13 cellular contexts compared by ENCODE assay signal in genomic region chr3:153970047-153970446, GRCh38.
DNase-seq lines count a peak whose midpoint lies in the region; ATAC-seq and TF ChIP-seq lines count a peak whose summit lies in the region.
"Had no signal": no experiment of that assay in that cellular context is flagged by ENCODE, and none has a peak within 500 bp of the region (broad histone marks: within the 10 kb centered on the region; RNA-seq: fewer than 3 reads in every experiment).

No MANE protein-coding gene starts in this region.

- ATAC-seq in GM18858 (IDR thresholded peaks at IDR 0.05; ENCODE audit: unreplicated experiment) (peak; percentile 43), GM21390 (IDR thresholded peaks at IDR 0.05; ENCODE audit: unreplicated experiment) (peak; percentile 39), HG02870 (IDR thresholded peaks at IDR 0.05; ENCODE audit: unreplicated experiment) (peak; percentile 29), HG03575 (IDR thresholded peaks at IDR 0.05; ENCODE audit: extremely low read depth, insufficient number of reproducible peaks, low FRiP score, unreplicated experiment) (peak; percentile 27), heart right ventricle (no peak), omental fat pad (ENCODE audit: low FRiP score) (no peak)

- TF ChIP-seq CTCF in heart right ventricle (IDR thresholded peaks at IDR 0.05): no peak
- TF ChIP-seq CTCF in omental fat pad (IDR thresholded peaks at IDR 0.05): no peak
- no peak for TF ChIP-seq CTCF in prostate gland (IDR thresholded peaks at IDR 0.05)

- H3K9me3 ChIP-seq in heart right ventricle: no peaks in the 10 kb centered on the region
- H3K9me3 ChIP-seq in prostate gland: no peaks in the 10 kb centered on the region

- no peaks in the 10 kb centered on the region for H3K36me3 ChIP-seq in heart right ventricle
- no peaks in the 10 kb centered on the region for H3K36me3 ChIP-seq in prostate gland

- H3K27ac ChIP-seq in heart right ventricle (no peak overlapping the region), prostate gland (no peak overlapping the region)

- TF ChIP-seq POLR2A in prostate gland (IDR thresholded peaks at IDR 0.05): no peak

- no peak for DNase-seq in HEK293T (ENCODE audit: extremely low spot score)
- DNase-seq in heart right ventricle: no peak
- no peak for DNase-seq in omental fat pad (ENCODE audit: low spot score)
- DNase-seq in prostate gland (ENCODE audit: low spot score): no peak
- DNase-seq: activated CD4-positive, alpha-beta T cell treated with anti-CD3 and anti-CD28 coated beads, Interleukin-2, amount 50 U/mL, for 1 hour; DMS79 treated with DMSO at 0.1 percent for 48 hours; GOT3; NCI-H1694; NCI-H526 treated with DMSO at 0.1 percent for 48 hours had no signal

- POLR2A ChIA-PET in HEK293T (lab: Yijun Ruan, JAX): no interaction called here

- H3K4me1 ChIP-seq in heart right ventricle (peaks cover 0 to 7% (median 0%) of the 10 kb centered on the region in 9 donors), prostate gland (replicated peaks) (no peaks in the 10 kb centered on the region)

- H3K4me3 ChIP-seq in heart right ventricle (no peak overlapping the region), prostate gland (no peak overlapping the region)

- CTCF ChIA-PET in HEK293T (lab: Yijun Ruan, JAX): interaction anchor here (0.6 to 1.0 kb wide), 3 partner anchors 9 to 206 kb away, joined by 3 to 4 read pairs (median 3); no protein-coding TSS in a partner anchor

- intact Hi-C loops in heart right ventricle (cut with DNase I): no loop called here
- intact Hi-C loops in prostate gland (cut with DNase I): no loop called here

- H3K27me3 ChIP-seq in heart right ventricle: no peaks in the 10 kb centered on the region
- no peaks in the 10 kb centered on the region for H3K27me3 ChIP-seq in prostate gland (replicated peaks; ENCODE audit: insufficient read depth)

TF ChIP-seq in HEK293T, 16 proteins besides CTCF, POLR2A, EP300 and RAD21:
- TF ChIP-seq ARNT (IDR thresholded peaks at IDR 0.05) (no peak), ZNF384 (IDR thresholded peaks at IDR 0.05) (no peak), SP1 (IDR thresholded peaks at IDR 0.05) (no peak), LEF1 (IDR thresholded peaks at IDR 0.05; ENCODE audit: borderline replicate concordance) (no peak), CTBP1 (IDR thresholded peaks at IDR 0.05; ENCODE audit: borderline replicate concordance) (no peak), L3MBTL2 (conservative IDR thresholded peaks at IDR 0.05) (no peak), SUZ12 (IDR thresholded peaks at IDR 0.05) (no peak), BHLHE40 (IDR thresholded peaks at IDR 0.05; ENCODE audit: borderline replicate concordance) (no peak)
TF ChIP-seq in HEK293T: peak in this region for 0.

Comparison
In these comparisons a context has a peak if more than half of its experiments do, and no peak if none do; other contexts are left out.
1. ATAC-seq: peak in GM18858 (single experiment), GM21390 (single experiment), HG02870 (single experiment) and HG03575 (single experiment); none in heart right ventricle (0 of 8) and omental fat pad (single experiment).